26 cellular contexts compared by ENCODE assay signal in genomic region chr3:100368421-100368820, GRCh38.
"Had no signal": no experiment of that assay in that cellular context is flagged by ENCODE, and none has a peak within 500 bp of the region (broad histone marks: within the 10 kb centered on the region; RNA-seq: fewer than 3 reads in every experiment).

No MANE protein-coding gene starts in this region.

- FAIRE-seq: endometrium had no signal

- H3K36me3 ChIP-seq: ovary had no signal

- H3K9me3 ChIP-seq: heart right ventricle, ovary, psoas muscle, spleen, testis, tibial artery had no signal

- H3K27ac Mint-ChIP-seq: natural killer cell; stimulated activated memory B cell treated with anti-CD40 and anti-IgM and Interleukin-4, amounts not matched to agents 10 μg/mL and 1 μg/mL and 100 μg/mL, for 72 hours; type B pancreatic cell had no signal

- DNase-seq: cortex of kidney; effector memory CD8-positive, alpha-beta T cell; foreskin keratinocyte; glutamatergic neuron; heart right ventricle; hippocampal formation; mesendoderm; midbrain; natural killer cell; occipital lobe; ovary; posterior cingulate gyrus; psoas muscle; right cardiac atrium; spleen; stimulated activated CD4-positive, alpha-beta T cell treated with anti-CD3 and anti-CD28 coated beads, Interleukin-4, amount 100 ng/mL, for 4 hours; stimulated activated naive CD8-positive, alpha-beta T cell treated with anti-CD3 and anti-CD28 coated beads, Interleukin-15, Interleukin-2, amounts not matched to agents 100 U/mL and 50 U/mL, for 24 hours; substantia nigra; testis; tibial artery had no signal

- H3K27me3 ChIP-seq: foreskin keratinocyte, heart right ventricle, ovary, spleen, testis, tibial artery had no signal

- H3K27ac ChIP-seq: foreskin keratinocyte, heart right ventricle, ovary, psoas muscle, skin epidermis, testis, tibial artery had no signal

- ATAC-seq: effector memory CD8-positive, alpha-beta T cell; heart right ventricle; natural killer cell; psoas muscle; right cardiac atrium; stimulated activated memory B cell treated with anti-CD40 and anti-IgM and Interleukin-4, amounts not matched to agents 10 μg/mL and 1 μg/mL and 100 μg/mL, for 72 hours; stimulated activated naive CD8-positive, alpha-beta T cell treated with anti-CD3 and anti-CD28 coated beads, Interleukin-15, Interleukin-2, amounts not matched to agents 100 U/mL and 50 U/mL, for 24 hours had no signal

- H3K4me1 ChIP-seq: foreskin keratinocyte, psoas muscle, spleen, testis, tibial artery had no signal

- H3K4me3 Mint-ChIP-seq: central memory CD8-positive, alpha-beta T cell; effector memory CD8-positive, alpha-beta T cell; natural killer cell; stimulated activated memory B cell treated with anti-CD40 and anti-IgM and Interleukin-4, amounts not matched to agents 10 μg/mL and 1 μg/mL and 100 μg/mL, for 72 hours; type B pancreatic cell had no signal

- H3K4me1 Mint-ChIP-seq: central memory CD8-positive, alpha-beta T cell; natural killer cell; stimulated activated memory B cell treated with anti-CD40 and anti-IgM and Interleukin-4, amounts not matched to agents 10 μg/mL and 1 μg/mL and 100 μg/mL, for 72 hours had no signal

- H3K9me3 Mint-ChIP-seq: central memory CD8-positive, alpha-beta T cell; effector memory CD8-positive, alpha-beta T cell; natural killer cell; stimulated activated memory B cell treated with anti-CD40 and anti-IgM and Interleukin-4, amounts not matched to agents 10 μg/mL and 1 μg/mL and 100 μg/mL, for 72 hours; type B pancreatic cell had no signal

- H3K27me3 Mint-ChIP-seq: central memory CD8-positive, alpha-beta T cell; effector memory CD8-positive, alpha-beta T cell; stimulated activated memory B cell treated with anti-CD40 and anti-IgM and Interleukin-4, amounts not matched to agents 10 μg/mL and 1 μg/mL and 100 μg/mL, for 72 hours; type B pancreatic cell had no signal

- H3K4me3 ChIP-seq: heart right ventricle, lung, ovary, psoas muscle, skin epidermis, spleen, testis, tibial artery had no signal
